Comparison of ENCODE assay signal across 20 cellular contexts in the genomic region with DNA sequence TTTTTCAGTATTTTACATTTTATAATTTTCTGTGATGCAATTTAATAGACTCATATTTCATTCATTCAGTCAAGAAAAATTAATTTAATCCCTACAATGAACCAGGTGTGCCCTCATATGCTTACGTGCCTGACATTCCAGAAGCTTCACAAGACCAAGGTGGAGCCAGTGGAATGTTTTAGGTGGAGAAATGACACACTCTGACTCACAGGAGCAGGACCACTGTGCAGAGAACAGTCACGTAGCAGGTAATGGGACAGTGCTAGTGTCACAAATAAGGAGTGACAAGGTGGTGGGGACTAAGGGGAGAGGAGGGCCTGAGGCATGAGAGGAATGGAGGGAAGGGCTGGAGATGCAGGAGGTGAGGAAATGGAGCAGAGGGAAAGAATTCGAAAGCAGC. TPM values are rescaled to one million over a fixed set of nuclear protein-coding genes. Genes with fewer than 3 reads are reported as not detected.
DNase-seq lines count a peak whose midpoint lies in the region; ATAC-seq and TF ChIP-seq lines count a peak whose summit lies in the region.
"Had no signal": no experiment of that assay in that cellular context is flagged by ENCODE, and none has a peak within 500 bp of the region (broad histone marks: within the 10 kb centered on the region; RNA-seq: fewer than 3 reads in every experiment).

No MANE protein-coding gene starts in this region.

- H3K9me3 ChIP-seq in HCT116 (ENCODE audit: control insufficient read depth in 1 of 2, insufficient read depth in 1 of 2, low read depth in 1 of 2, low read length in 2 of 2) (no peaks in the 10 kb centered on the region), T-helper 17 cell (ENCODE audit: control insufficient read depth, low read length, poor library complexity, severe bottlenecking) (no peaks in the 10 kb centered on the region), hepatocyte (ENCODE audit: low read depth) (no peaks in the 10 kb centered on the region), prostate gland (no peaks in the 10 kb centered on the region), right cardiac atrium (ENCODE audit: control insufficient read depth, low read length) (no peaks in the 10 kb centered on the region)
- H3K9me3 ChIP-seq: thyroid gland had no signal

- H3K36me3 ChIP-seq in HCT116 (ENCODE audit: control insufficient read depth in 1 of 2, insufficient read depth in 2 of 2, low read length in 2 of 2) (no peaks in the 10 kb centered on the region), hepatocyte (replicated peaks; ENCODE audit: insufficient read depth, low read depth) (no peaks in the 10 kb centered on the region), prostate gland (no peaks in the 10 kb centered on the region)
- H3K36me3 ChIP-seq: thyroid gland had no signal

- DNase-seq in HCT116 (ENCODE audit: low read depth, low spot score) = peak; percentile 85
- DNase-seq in T-helper 17 cell = no peak
- DNase-seq in hepatocyte (ENCODE audit: low spot score) = peak; percentile 42
- no peak for DNase-seq in prostate gland (ENCODE audit: low spot score)
- no peak for DNase-seq in ecto neural progenitor cell (ENCODE audit: low spot score)
- no peak for DNase-seq in lower leg skin (ENCODE audit: low spot score in 2 of 2)
- no peak for DNase-seq in right cardiac atrium
- DNase-seq: activated CD4-positive, alpha-beta T cell treated with anti-CD3 and anti-CD28 coated beads, Interleukin-2, amount 50 U/mL, for 1 hour; activated naive CD4-positive, alpha-beta T cell treated with anti-CD3 and anti-CD28 coated beads, Interleukin-2, amount 50 U/mL, for 16 hours; DMS 273 treated with DMSO at 0.1 percent for 48 hours; effector CD4-positive, alpha-beta T cell; hippocampal formation; NCI-H1105; NCI-H748 treated with DMSO at 0.1 percent for 48 hours; thyroid gland had no signal

- peaks cover 31% of the 10 kb centered on the region for H3K27me3 Mint-ChIP-seq in T-helper 17 cell

- no peaks in the 10 kb centered on the region for H3K79me2 ChIP-seq in HCT116 (ENCODE audit: insufficient read depth, low read length)
- H3K79me2 ChIP-seq in hepatocyte = no peaks in the 10 kb centered on the region
- H3K79me2 ChIP-seq: parathyroid adenoma had no signal

- no peaks in the 10 kb centered on the region for H4K20me1 ChIP-seq in HCT116 (ENCODE audit: insufficient read depth)
- H4K20me1 ChIP-seq in hepatocyte (ENCODE audit: insufficient read depth, poor library complexity, severe bottlenecking) = no peaks in the 10 kb centered on the region

- H3K27me3 ChIP-seq in HCT116 (ENCODE audit: insufficient read depth, low read length) (no peaks in the 10 kb centered on the region), hepatocyte (peaks cover 53% of the 10 kb centered on the region), prostate gland (replicated peaks; ENCODE audit: insufficient read depth) (no peaks in the 10 kb centered on the region), right cardiac atrium (ENCODE audit: control insufficient read depth, insufficient read depth) (no peaks in the 10 kb centered on the region)
- H3K27me3 ChIP-seq: thyroid gland had no signal

- peak overlapping the region; percentile 60 for H3K4me3 Mint-ChIP-seq in T-helper 17 cell

- no TSS peak for BruUV-seq in HCT116 (replicated peaks; lab: Mats Ljungman, UMichigan)

- H3K27ac ChIP-seq in HCT116 (ENCODE audit: low read depth, low read length) (peak overlapping the region; percentile 48; the same call in 1 of the 2 replicates), hepatocyte (peak overlapping the region; percentile 60), prostate gland (no peak overlapping the region), right cardiac atrium (ENCODE audit: low read length) (no peak overlapping the region)
- H3K27ac ChIP-seq: parathyroid adenoma, thyroid gland had no signal

- WGBS in hepatocyte (ENCODE audit: low lambda C conversion rate, missing lambda C conversion rate) = 67% methylated on average over 3 of the region's 3 CpGs
- WGBS in prostate gland = 76% methylated on average over 3 of the region's 3 CpGs
- WGBS in lower leg skin, 2 donors = 55 to 66% methylated on average over 3 of the region's 3 CpGs
- 82% methylated on average over 3 of the region's 3 CpGs for WGBS in right cardiac atrium

- RAD21 ChIA-PET in HCT116 (lab: Charles Lee; ENCODE audit: low non-redundant PET in 1 of 2, low total read pairs in 2 of 2, uncharacterized antibody in 2 of 2, unreplicated experiment in 2 of 2) = no interaction called here

- CTCF ChIA-PET in HCT116 (lab: Charles Lee) = no interaction called here

- peak; percentile 93 for ATAC-seq in HCT116
- no peak for ATAC-seq in T-helper 17 cell
- no peak for ATAC-seq in right cardiac atrium
- no peak for ATAC-seq in GM19351 (IDR thresholded peaks at IDR 0.05; ENCODE audit: unreplicated experiment)
- ATAC-seq: K562, Panc1, SK-N-SH treated with all-trans-retinoic acid at 6 μM for 48 hours had no signal

- H3K9ac ChIP-seq in HCT116 (ENCODE audit: low read length) = peak overlapping the region; percentile 36
- H3K9ac ChIP-seq: parathyroid adenoma had no signal

- POLR2A ChIA-PET in HCT116 (lab: Charles Lee) = no interaction called here

- H3K36me3 Mint-ChIP-seq in T-helper 17 cell (ENCODE audit: low read depth) = peaks cover 2% of the 10 kb centered on the region

- peaks cover 13 to 26% of the 10 kb centered on the region in 2 experiments for H3K4me1 ChIP-seq in HCT116 (ENCODE audit: control insufficient read depth in 1 of 2, insufficient read depth in 2 of 2, low read length in 2 of 2)
- H3K4me1 ChIP-seq in hepatocyte (ENCODE audit: insufficient read depth) = peaks cover 8% of the 10 kb centered on the region
- no peaks in the 10 kb centered on the region for H3K4me1 ChIP-seq in prostate gland (replicated peaks)
- peaks cover 2% of the 10 kb centered on the region for H3K4me1 ChIP-seq in right cardiac atrium (ENCODE audit: control insufficient read depth, insufficient read depth, low read length)

- H2AFZ ChIP-seq in HCT116 (ENCODE audit: low read depth, low read length, poor library complexity, severe bottlenecking) (peak overlapping the region; percentile 45), hepatocyte (no peak overlapping the region)
- H2AFZ ChIP-seq: parathyroid adenoma had no signal

- peak overlapping the region in 1 of 2 experiments; percentile 29; a peak in 1 of 4 replicates for H3K4me3 ChIP-seq in HCT116 (replicated peaks in 1 of 2; ENCODE audit: low read depth in 1 of 2, low read length in 2 of 2)
- no peak overlapping the region for H3K4me3 ChIP-seq in hepatocyte
- H3K4me3 ChIP-seq in prostate gland = no peak overlapping the region
- H3K4me3 ChIP-seq in lower leg skin (ENCODE audit: low read depth, poor library complexity, severe bottlenecking) = no peak overlapping the region
- H3K4me3 ChIP-seq in right cardiac atrium (ENCODE audit: low read length) = no peak overlapping the region
- H3K4me3 ChIP-seq: K562, thyroid gland had no signal

- TF ChIP-seq CTCF in HCT116 (IDR thresholded peaks at IDR 0.05 in 2 of 3, conservative IDR thresholded peaks at IDR 0.05 in 1 of 3; ENCODE audit: borderline replicate concordance in 1 of 3, insufficient read depth in 1 of 3, low read depth in 2 of 3, low read length in 2 of 3) (no peak), hepatocyte (IDR thresholded peaks at IDR 0.05; ENCODE audit: poor library complexity) (no peak), prostate gland (IDR thresholded peaks at IDR 0.05) (no peak), lower leg skin (IDR thresholded peaks at IDR 0.05) (no peak)

- no peak overlapping the region for H3K27ac Mint-ChIP-seq in T-helper 17 cell

- H3K4me1 Mint-ChIP-seq in T-helper 17 cell = peaks cover 15% of the 10 kb centered on the region

- H3K4me2 ChIP-seq in HCT116 (ENCODE audit: low read length) = peak overlapping the region; percentile 49
- H3K4me2 ChIP-seq in hepatocyte = no peak overlapping the region

- TF ChIP-seq POLR2A in HCT116 (IDR thresholded peaks at IDR 0.05; ENCODE audit: borderline replicate concordance, extremely low read depth, insufficient read depth, insufficient read length) (no peak), prostate gland (IDR thresholded peaks at IDR 0.05) (peak; percentile 40), lower leg skin (IDR thresholded peaks at IDR 0.05) (no peak)

- intact Hi-C loops in HCT116 (cut with micrococcal nuclease) = no loop called here
- intact Hi-C loops in prostate gland (cut with DNase I) = loop anchor here (5.0 kb wide), 1 partner anchor 38 kb away; no protein-coding TSS in a partner anchor
- intact Hi-C loops in lower leg skin (cut with DNase I; ENCODE audit: low total_unique reads) = no loop called here
- intact Hi-C loops in right cardiac atrium (cut with DNase I) = no loop called here

- no peaks in the 10 kb centered on the region for H3K9me2 ChIP-seq in HCT116 (ENCODE audit: insufficient read depth)
- no peaks in the 10 kb centered on the region for H3K9me2 ChIP-seq in hepatocyte (replicated peaks; ENCODE audit: insufficient read depth)

- no peak for TF ChIP-seq RAD21 in HCT116 (IDR thresholded peaks at IDR 0.05; ENCODE audit: low read depth)

TF ChIP-seq in HCT116, 20 proteins besides CTCF, POLR2A, EP300 and RAD21 (continues in another document):
- TF ChIP-seq POLR2AphosphoS5 (IDR thresholded peaks at IDR 0.05; ENCODE audit: low read depth, low read length) (peak; percentile 62), SRF (IDR thresholded peaks at IDR 0.05; ENCODE audit: low read depth) (peak; percentile 74), CEBPB (IDR thresholded peaks at IDR 0.05; ENCODE audit: low read depth) (no peak; the same call in 1 of the 2 replicates), ZNF274 (IDR thresholded peaks at IDR 0.05; ENCODE audit: low read depth, low read length) (no peak), SIN3A (IDR thresholded peaks at IDR 0.05; ENCODE audit: low read depth) (peak; percentile 56; the same call in 1 of the 2 replicates), YY1 (IDR thresholded peaks at IDR 0.05; ENCODE audit: extremely low read depth, insufficient replicate concordance, low read depth, low read length) (no peak)

RNA-seq across cellular contexts. Expression of a gene that starts 37.0 kb away (rescaled TPM):
- total RNA-seq in HCT116 (2021; ENCODE audit: unreplicated experiment) = not detected
- 0.11 TPM in 1 of 2 replicates, not detected in the other for polyA plus RNA-seq in HCT116 (2012)
- under 1 TPM in 1 of 2 donors, not detected in 1; 0.85 TPM for total RNA-seq in T-helper 17 cell
- total RNA-seq in hepatocyte = 0.76 TPM in 1 of 2 replicates, not detected in the other
- polyA plus RNA-seq in hepatocyte = 2.6 and 2.8 TPM in 2 replicates
- total RNA-seq in prostate gland = 1 to 10 TPM in 1 of 2 donors, not detected in 1; 1.8 TPM
- total RNA-seq in lower leg skin = under 1 TPM in 1 of 4 donors, not detected in 3; 0.29 TPM
- 1 to 10 TPM in 1 of 4 donors, under 1 TPM in 1, not detected in 2; 0.18 to 1.2 TPM for total RNA-seq in right cardiac atrium
- polyA plus RNA-seq in right cardiac atrium = not detected
- total RNA-seq: K562 had no signal

Comparison
In these comparisons a context has a peak if more than half of its experiments do, and no peak if none do; other contexts are left out.
1. DNase-seq: peak in HCT116 (single experiment) and hepatocyte (single experiment); none in T-helper 17 cell (0 of 3), prostate gland (single experiment), ecto neural progenitor cell (single experiment), lower leg skin (0 of 2) and right cardiac atrium (0 of 3).
2. H3K27ac ChIP-seq: peak in HCT116 (single experiment) and hepatocyte (single experiment); none in prostate gland (0 of 2) and right cardiac atrium (single experiment).